In the genomic region with DNA sequence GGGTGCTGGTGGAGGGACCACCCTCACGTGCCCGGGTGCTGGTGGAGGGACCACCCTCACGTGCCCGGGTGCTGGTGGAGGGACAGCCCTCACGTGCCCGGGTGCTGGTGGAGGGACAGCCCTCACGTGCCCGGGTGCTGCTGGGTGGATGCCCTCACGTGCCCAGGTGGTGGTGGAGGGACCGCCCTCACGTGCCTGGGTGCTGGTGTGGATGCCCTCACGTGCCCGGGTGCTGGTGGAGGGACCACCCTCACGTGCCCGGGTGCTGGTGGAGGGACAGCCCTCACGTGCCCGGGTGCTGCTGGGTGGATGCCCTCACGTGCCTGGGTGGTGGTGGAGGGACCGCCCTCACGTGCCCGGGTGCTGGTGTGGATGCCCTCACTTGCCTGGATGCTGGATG, we compare ENCODE assay signal across 8 cellular contexts. TPM values are rescaled to one million over a fixed set of nuclear protein-coding genes. Genes with fewer than 3 reads are reported as not detected.
A peak's percentile ranks its signal among the peaks of the same experiment; 100 is the strongest.
DNase-seq lines count a peak whose midpoint lies in the region; ATAC-seq, FAIRE-seq and TF ChIP-seq lines count a peak whose summit lies in the region.
"Not testable (repeated sequence)": the region's sequence is repeated elsewhere in the genome, so short reads cannot be mapped to it uniquely, and the experiment has no call there.

No MANE protein-coding gene starts in this region.

- not testable (repeated sequence) for TF ChIP-seq RAD21 in GM12878 (IDR thresholded peaks at IDR 0.05; ENCODE audit: insufficient read depth, low read depth, low read length); K562 (CRISPR knock-in tag; conservative IDR thresholded peaks at IDR 0.05 in 1 of 2, IDR thresholded peaks at IDR 0.05 in 1 of 2); HepG2 (CRISPR knock-in tag; IDR thresholded peaks at IDR 0.05)

- CTCF ChIA-PET in GM12878 (lab: Yijun Ruan, JAX); K562 (lab: Yijun Ruan, JAX; ENCODE audit: low intra/inter-chr PET ratio); HepG2 (lab: Yijun Ruan, JAX; ENCODE audit: low intra/inter-chr PET ratio, low total read pairs): not testable (repeated sequence)

- H2AFZ ChIP-seq in GM12878 (ENCODE audit: control insufficient read depth, low read depth, low read length); K562 (ENCODE audit: low read depth, low read length); HepG2 (ENCODE audit: low read length); neuronal stem cell (ENCODE audit: low read length); trophoblast cell (ENCODE audit: insufficient read depth, low read length, poor library complexity): not testable (repeated sequence)

- not testable (repeated sequence) for H2BK12ac ChIP-seq in neuronal stem cell (ENCODE audit: low read length); trophoblast cell (ENCODE audit: low read length)

- not testable (repeated sequence) for TF ChIP-seq CTCF in GM12878 (IDR thresholded peaks at IDR 0.05 in 2 of 3, conservative IDR thresholded peaks at IDR 0.05 in 1 of 3; ENCODE audit: control insufficient read depth in 2 of 3, extremely low read depth in 1 of 3, insufficient read depth in 1 of 3, low read depth in 3 of 3, low read length in 3 of 3); K562 (IDR thresholded peaks at IDR 0.05 in 2 of 3, conservative IDR thresholded peaks at IDR 0.05 in 1 of 3; ENCODE audit: insufficient read depth in 2 of 3, low read depth in 1 of 3, low read length in 3 of 3); HepG2 (CRISPR knock-in tag; IDR thresholded peaks at IDR 0.05)

- intact Hi-C loops in GM12878 (cut with micrococcal nuclease; ENCODE audit: unreplicated experiment); K562 (cut with micrococcal nuclease); Right ventricle myocardium superior (cut with DNase I); HepG2 (cut with micrococcal nuclease; ENCODE audit: unreplicated experiment): not testable (repeated sequence)

- ATAC-seq in GM12878; K562; Right ventricle myocardium superior (ENCODE audit: poor library complexity); HepG2: not testable (repeated sequence)

- not testable (repeated sequence) for H3K4me2 ChIP-seq in GM12878 (ENCODE audit: control insufficient read depth, insufficient read depth); K562 (ENCODE audit: insufficient read depth, low read length); HepG2 (ENCODE audit: low read depth, low read length); neuronal stem cell (ENCODE audit: insufficient read depth, low read length, poor library complexity, severe bottlenecking); trophoblast cell (ENCODE audit: low read length)

- H3K4me1 ChIP-seq in GM12878 (ENCODE audit: control insufficient read depth, insufficient read depth, low read length); HepG2 (ENCODE audit: insufficient read depth, low read length); neuronal stem cell (ENCODE audit: control insufficient read depth in 2 of 2, insufficient read depth in 1 of 2, low read depth in 1 of 2, low read length in 2 of 2); trophoblast cell (ENCODE audit: control insufficient read depth in 1 of 2, insufficient read depth in 2 of 2, low read length in 2 of 2): not testable (repeated sequence)
- H3K4me1 ChIP-seq in K562 (replicated peaks in 1 of 2; ENCODE audit: control insufficient read depth in 2 of 2, insufficient read depth in 2 of 2, low read length in 2 of 2) = peaks cover 0 to 12% of the 10 kb centered on the region in 2 experiments; a peak in 1 of 5 replicates

- H3K9me1 ChIP-seq in K562 (ENCODE audit: control insufficient read depth, insufficient read depth, low read length) = not testable (repeated sequence)

- H3K9me3 ChIP-seq in KOPT-K1 (ENCODE audit: insufficient read depth, low read length, poor library complexity, severe bottlenecking); GM12878 (replicated peaks; ENCODE audit: control insufficient read depth, insufficient read depth, low read length); K562 (replicated peaks; ENCODE audit: control insufficient read depth, insufficient read depth, low read depth, low read length); HepG2 (ENCODE audit: low read length); neuronal stem cell (replicated peaks in 1 of 2; ENCODE audit: control insufficient read depth in 2 of 2, insufficient read depth in 1 of 2, low read depth in 1 of 2, low read length in 2 of 2); trophoblast cell (ENCODE audit: insufficient read depth, low read depth, low read length): not testable (repeated sequence)

- not testable (repeated sequence) for BruUV-seq in GM12878 (replicated peaks; lab: Mats Ljungman, UMichigan); K562 (replicated peaks; lab: Mats Ljungman, UMichigan); HepG2 (replicated peaks; lab: Mats Ljungman, UMichigan)

- H3K36me3 ChIP-seq in KOPT-K1 (ENCODE audit: insufficient read depth, low read length) (peaks cover 98% of the 10 kb centered on the region), GM12878 (ENCODE audit: control insufficient read depth in 2 of 2, insufficient read depth in 2 of 2, low read length in 1 of 2) (peaks cover 19 to 31% of the 10 kb centered on the region in 2 experiments), K562 (ENCODE audit: control insufficient read depth, insufficient read depth, low read length) (peaks cover 70% of the 10 kb centered on the region), HepG2 (replicated peaks in 1 of 2; ENCODE audit: control insufficient read depth in 1 of 2, insufficient read depth in 2 of 2, low read length in 2 of 2) (peaks cover 15 to 51% of the 10 kb centered on the region in 2 experiments), neuronal stem cell (replicated peaks in 1 of 2; ENCODE audit: control insufficient read depth in 2 of 2, insufficient read depth in 2 of 2, low read length in 2 of 2) (peaks cover 43 to 83% of the 10 kb centered on the region in 2 donors), trophoblast cell (ENCODE audit: control insufficient read depth in 1 of 2, insufficient read depth in 2 of 2, low read length in 2 of 2) (peaks cover 75 to 81% of the 10 kb centered on the region in 2 experiments)

- not testable (repeated sequence) for H4K91ac ChIP-seq in neuronal stem cell (ENCODE audit: low read depth, low read length, poor library complexity); trophoblast cell (ENCODE audit: low read depth, low read length)

- not testable (repeated sequence) for H2BK15ac ChIP-seq in neuronal stem cell (ENCODE audit: low read length)

- WGBS in GM12878 (ENCODE audit: insufficient coverage, insufficient replicate concordance, low lambda C conversion rate, missing lambda C conversion rate) = 99% methylated on average over 19 of the region's 21 CpGs
- 96% methylated on average over 20 of the region's 21 CpGs for WGBS in K562 (ENCODE audit: insufficient coverage, low coverage, missing lambda C conversion rate)
- WGBS in HepG2 (ENCODE audit: low lambda C conversion rate) = 94% methylated on average over 3 of the region's 21 CpGs
- no CpG with 5 or more reads among the region's 21 CpGs for WGBS in neuronal stem cell (ENCODE audit: extremely low coverage in 2 of 2, insufficient read length in 2 of 2, insufficient replicate concordance in 1 of 2), 2 donors
- no CpG with 5 or more reads among the region's 21 CpGs for WGBS in trophoblast cell (ENCODE audit: extremely low coverage, insufficient coverage, insufficient read length)

- H4K8ac ChIP-seq in neuronal stem cell (ENCODE audit: low read depth, low read length); trophoblast cell (ENCODE audit: low read depth, low read length): not testable (repeated sequence)

- not testable (repeated sequence) for H2BK120ac ChIP-seq in neuronal stem cell (ENCODE audit: low read depth, low read length); trophoblast cell (ENCODE audit: insufficient read depth, low read length, poor library complexity)

- not testable (repeated sequence) for TF ChIP-seq EP300 in GM12878 (IDR thresholded peaks at IDR 0.05; ENCODE audit: borderline replicate concordance in 1 of 2, control insufficient read depth in 1 of 2, low read depth in 2 of 2, low read length in 2 of 2); K562 (IDR thresholded peaks at IDR 0.05; ENCODE audit: low read length); HepG2 (IDR thresholded peaks at IDR 0.05; ENCODE audit: low read depth in 2 of 2, low read length in 2 of 2); HepG2 (CRISPR knock-in tag; IDR thresholded peaks at IDR 0.05; ENCODE audit: borderline replicate concordance)

- in situ Hi-C loops in GM12878 (cut with MboI); K562 (cut with MboI); HepG2 (cut with HindIII; ENCODE audit: extremely low pct_ligation_motif_present, low pct_unique_long_range_greater_than_20kb): not testable (repeated sequence)

- H4K20me1 ChIP-seq in GM12878 (ENCODE audit: control insufficient read depth, insufficient read depth); K562 (replicated peaks; ENCODE audit: control insufficient read depth, insufficient read depth, low read length); HepG2 (ENCODE audit: insufficient read depth, low read length): not testable (repeated sequence)

- RAD21 ChIA-PET in GM12878 (lab: Charles Lee; ENCODE audit: unreplicated experiment) = not testable (repeated sequence)

- H3K79me2 ChIP-seq in GM12878 (ENCODE audit: control insufficient read depth, insufficient read depth, low read length); K562 (ENCODE audit: control insufficient read depth, insufficient read depth, low read length); HepG2 (ENCODE audit: insufficient read depth, low read length); trophoblast cell (ENCODE audit: control insufficient read depth, insufficient read depth, low read length, poor library complexity): not testable (repeated sequence)

- H3K23ac ChIP-seq in neuronal stem cell (ENCODE audit: low read depth, low read length, poor library complexity) = peak overlapping the region; percentile 55
- not testable (repeated sequence) for H3K23ac ChIP-seq in trophoblast cell (ENCODE audit: low read length)

- not testable (repeated sequence) for H3K9ac ChIP-seq in GM12878 (ENCODE audit: control insufficient read depth, insufficient read depth, low read length); K562 (ENCODE audit: insufficient read depth in 1 of 2, low read depth in 2 of 2, low read length in 2 of 2); HepG2 (ENCODE audit: insufficient read depth, low read depth, low read length); neuronal stem cell (ENCODE audit: low read depth, low read length, poor library complexity); trophoblast cell (ENCODE audit: low read length)

- H3K4ac ChIP-seq in neuronal stem cell (ENCODE audit: low read length); trophoblast cell (ENCODE audit: low read depth, low read length): not testable (repeated sequence)

- SMC1A ChIA-PET in GM12878 (lab: Charles Lee; ENCODE audit: uncharacterized antibody, unreplicated experiment) = not testable (repeated sequence)

- H2BK5ac ChIP-seq in neuronal stem cell (ENCODE audit: low read length); trophoblast cell (ENCODE audit: low read depth, low read length, poor library complexity): not testable (repeated sequence)

- FAIRE-seq in HTR-8/SVneo (lab: Jason Lieb, UNC) = peak; percentile 20
- not testable (repeated sequence) for FAIRE-seq in GM12878 (lab: Jason Lieb, UNC); K562 (lab: Jason Lieb, UNC); HepG2 (lab: Jason Lieb, UNC)

- H2AK5ac ChIP-seq in neuronal stem cell (ENCODE audit: low read depth, low read length); trophoblast cell (ENCODE audit: low read length): not testable (repeated sequence)

- H3K4me3 ChIP-seq in GM12878; K562; HepG2 (replicated peaks in 1 of 3; ENCODE audit: insufficient read depth in 1 of 3, low read depth in 2 of 3, low read length in 3 of 3); neuronal stem cell (ENCODE audit: low read length in 2 of 2): not testable (repeated sequence)
- H3K4me3 ChIP-seq in trophoblast cell (ENCODE audit: low read depth, low read length) = peak overlapping the region; percentile 9

- H3K14ac ChIP-seq in neuronal stem cell (ENCODE audit: low read length); trophoblast cell (ENCODE audit: low read length): not testable (repeated sequence)

- not testable (repeated sequence) for H3K27me3 ChIP-seq in GM12878 (replicated peaks in 1 of 2; ENCODE audit: control insufficient read depth in 2 of 2, insufficient read depth in 2 of 2, low read length in 1 of 2); K562 (ENCODE audit: control insufficient read depth in 2 of 2, insufficient read depth in 2 of 2, low read length in 2 of 2); HepG2 (ENCODE audit: control insufficient read depth in 1 of 2, insufficient read depth in 2 of 2, low read length in 2 of 2); neuronal stem cell (ENCODE audit: control insufficient read depth in 3 of 3, insufficient read depth in 3 of 3, low read depth in 1 of 3, low read length in 3 of 3); trophoblast cell (ENCODE audit: insufficient read depth, low read length)

- H3K27ac ChIP-seq in KOPT-K1 (ENCODE audit: low read depth, low read length, poor library complexity, severe bottlenecking) = peak overlapping the region; percentile 61
- not testable (repeated sequence) for H3K27ac ChIP-seq in GM12878 (ENCODE audit: control insufficient read depth, insufficient read depth); K562 (ENCODE audit: extremely low read depth, low read depth, low read length); HepG2 (ENCODE audit: extremely low read length, insufficient read depth, low read length); neuronal stem cell (replicated peaks; ENCODE audit: low read length); trophoblast cell (ENCODE audit: low read depth, low read length)

- H4K12ac ChIP-seq in trophoblast cell (ENCODE audit: low read depth, low read length) = not testable (repeated sequence)

- POLR2A ChIA-PET in GM12878 (lab: Charles Lee); K562 (lab: Yijun Ruan, JAX); HepG2 (lab: Yijun Ruan, JAX): not testable (repeated sequence)

- not testable (repeated sequence) for DNase-seq in HTR-8/SVneo (ENCODE audit: insufficient read length, low spot score); GM12878 (ENCODE audit: low read depth, low spot score); K562 (ENCODE audit: extremely low read depth in 1 of 4, low spot score in 3 of 4); HepG2 (ENCODE audit: low spot score); neuronal stem cell (ENCODE audit: low spot score); trophoblast cell
- DNase-seq in Right ventricle myocardium superior = peak; percentile 8

- not testable (repeated sequence) for H3K18ac ChIP-seq in neuronal stem cell (ENCODE audit: low read length); trophoblast cell (ENCODE audit: low read length)

- peak; percentile 56 for TF ChIP-seq POLR2A in GM12878 (IDR thresholded peaks at IDR 0.05; ENCODE audit: low read depth, low read length)
- TF ChIP-seq POLR2A in K562 (conservative IDR thresholded peaks at IDR 0.05); HepG2 (IDR thresholded peaks at IDR 0.05; ENCODE audit: insufficient read depth in 1 of 2, low read depth in 2 of 2, low read length in 2 of 2): not testable (repeated sequence)

- H3K79me1 ChIP-seq in neuronal stem cell (ENCODE audit: low read depth, low read length); trophoblast cell (ENCODE audit: low read length): not testable (repeated sequence)

RNA-seq across cellular contexts. Expression of a gene that starts 28.4 kb away (rescaled TPM):
- total RNA-seq in GM12878 (2013; cell fraction: nucleolus; rRNA removed) = 90.2 and 116 TPM in 2 replicates
- total RNA-seq in GM12878 (2014; rRNA removed) = 30.5 and 33.2 TPM in 2 replicates
- total RNA-seq in GM12878 (2014; rRNA removed; fragmentation: Illumina TruSeq; extraction: Trizol) = 17.4 and 18.6 TPM in 2 replicates
- 36.3 and 42.7 TPM in 2 replicates for total RNA-seq in GM12878 (2021)
- 8.9 TPM for polyA plus RNA-seq in GM12878 (2011; ENCODE audit: low read depth)
- 5.7 and 9.7 TPM in 2 replicates for polyA plus RNA-seq in GM12878 (2011; rRNA removed)
- 13.4 and 15.2 TPM in 2 replicates for polyA plus RNA-seq in GM12878 (2011; cell fraction: cytosol; rRNA removed)
- polyA plus RNA-seq in GM12878 (2011; cell fraction: nucleus; rRNA removed) = 19.3 and 29.6 TPM in 2 replicates
- 18.0 and 18.3 TPM in 2 replicates for polyA plus RNA-seq in GM12878 (2012)
- polyA plus RNA-seq in GM12878 (2014; fragmentation: Illumina TruSeq; extraction: Trizol) = 4.6 and 8.3 TPM in 2 replicates
- 1 to 10 TPM; 2.0 to 3.7 TPM for polyA plus RNA-seq in GM12878 (2014; fragmentation: Nextera tagmentation; extraction: Ambion mirVana)
- polyA plus RNA-seq in GM12878 (2014; rRNA removed) = 16.0 and 21.5 TPM in 2 replicates
- 10 to 100 TPM; 14.4 to 16.8 TPM for polyA plus RNA-seq in GM12878 (2016; fragmentation: Nextera tagmentation; extraction: Ambion mirVana)
- 16.6 and 31.5 TPM in 2 replicates for polyA minus RNA-seq in GM12878 (2011; rRNA and poly(A)+ RNA removed)
- 17.8 and 21.1 TPM in 2 replicates for polyA minus RNA-seq in GM12878 (2011; cell fraction: cytosol; rRNA and poly(A)+ RNA removed)
- 10.0 and 30.3 TPM in 2 replicates for polyA minus RNA-seq in GM12878 (2011; cell fraction: nucleus; rRNA and poly(A)+ RNA removed)
- 144 and 257 TPM in 2 replicates for total RNA-seq in K562 (2011; cell fraction: chromatin; rRNA removed; ENCODE audit: low replicate concordance)
- total RNA-seq in K562 (2011; cell fraction: nucleolus; rRNA removed) = 92.6 and 108 TPM in 2 replicates
- total RNA-seq in K562 (2011; cell fraction: nucleoplasm; rRNA removed) = 87.7 and 106 TPM in 2 replicates
- total RNA-seq in K562 (2014; rRNA removed) = 36.1 and 38.7 TPM in 2 replicates
- total RNA-seq in K562 (2014; rRNA removed; fragmentation: Illumina TruSeq; extraction: Trizol) = 17.0 and 19.0 TPM in 2 replicates
- total RNA-seq in K562 (2015; rRNA removed; fragmentation: Illumina TruSeq; extraction: Trizol) = 21.2 and 22.8 TPM in 2 replicates
- total RNA-seq in K562 (2021) = 41.7 and 48.1 TPM in 2 replicates
- polyA plus RNA-seq in K562 (2011; rRNA removed) = 15.0 and 20.2 TPM in 2 replicates
- 21.4 and 25.3 TPM in 2 replicates for polyA plus RNA-seq in K562 (2011; cell fraction: cytosol; rRNA removed)
- 38.5 and 43.6 TPM in 2 replicates for polyA plus RNA-seq in K562 (2011; cell fraction: nucleus; rRNA removed)
- polyA plus RNA-seq in K562 (2012) = 12.5 and 13.1 TPM in 2 replicates
- 9.0 and 11.8 TPM in 2 replicates for polyA plus RNA-seq in K562 (2014; fragmentation: Illumina TruSeq; extraction: Trizol)
- polyA plus RNA-seq in K562 (2014; fragmentation: Nextera tagmentation; extraction: Ambion mirVana) = 1 to 10 TPM; 1.9 to 2.9 TPM
- 18.4 and 18.6 TPM in 2 replicates for polyA plus RNA-seq in K562 (2014; rRNA removed)
- 26.2 and 28.2 TPM in 2 replicates for polyA minus RNA-seq in K562 (2011; rRNA and poly(A)+ RNA removed)
- polyA minus RNA-seq in K562 (2011; cell fraction: cytosol; rRNA and poly(A)+ RNA removed) = 43.5 and 57.6 TPM in 2 replicates
- 18.7 and 48.9 TPM in 2 replicates for polyA minus RNA-seq in K562 (2011; cell fraction: nucleus; rRNA and poly(A)+ RNA removed)
- total RNA-seq in Right ventricle myocardium superior = 24.8 TPM
- total RNA-seq in HepG2 (2016; rRNA removed; fragmentation: Illumina TruSeq; extraction: Trizol) = 36.0 and 43.0 TPM in 2 replicates
- 15.6 and 17.8 TPM in 2 replicates for total RNA-seq in HepG2 (2016; cell fraction: cytosol; rRNA removed; fragmentation: Illumina TruSeq; extraction: Trizol; ENCODE audit: low read depth)
- total RNA-seq in HepG2 (2016; cell fraction: insoluble cytoplasmic fraction; rRNA removed; fragmentation: Illumina TruSeq; extraction: Trizol) = 31.7 and 41.8 TPM in 2 replicates
- total RNA-seq in HepG2 (2016; cell fraction: membrane; rRNA removed; fragmentation: Illumina TruSeq; extraction: Trizol) = 26.6 and 27.1 TPM in 2 replicates
- 40.4 and 48.3 TPM in 2 replicates for total RNA-seq in HepG2 (2016; cell fraction: nucleus; rRNA removed; fragmentation: Illumina TruSeq; extraction: Trizol)
- polyA plus RNA-seq in HepG2 (2011; rRNA removed) = 22.0 and 22.7 TPM in 2 replicates
- 17.7 and 27.7 TPM in 2 replicates for polyA plus RNA-seq in HepG2 (2011; cell fraction: cytosol; rRNA removed)
- 63.9 and 77.3 TPM in 2 replicates for polyA plus RNA-seq in HepG2 (2011; cell fraction: nucleus; rRNA removed)
- polyA plus RNA-seq in HepG2 (2012) = 10.9 and 13.5 TPM in 2 replicates
- polyA plus RNA-seq in HepG2 (2016; cell fraction: cytosol; fragmentation: Illumina TruSeq; extraction: Trizol; ENCODE audit: low read depth) = 9.3 and 9.4 TPM in 2 replicates
- polyA plus RNA-seq in HepG2 (2016; cell fraction: insoluble cytoplasmic fraction; fragmentation: Illumina TruSeq; extraction: Trizol; ENCODE audit: low read depth) = 14.3 and 16.9 TPM in 2 replicates
- polyA plus RNA-seq in HepG2 (2016; cell fraction: membrane; fragmentation: Illumina TruSeq; extraction: Trizol; ENCODE audit: low read depth) = 9.7 and 12.3 TPM in 2 replicates
- 48.3 and 55.7 TPM in 2 replicates for polyA plus RNA-seq in HepG2 (2016; cell fraction: nucleus; fragmentation: Illumina TruSeq; extraction: Trizol; ENCODE audit: insufficient read depth, low read depth)
- 38.7 and 87.6 TPM in 2 replicates for polyA minus RNA-seq in HepG2 (2011; rRNA and poly(A)+ RNA removed; ENCODE audit: low replicate concordance)
- 27.6 and 33.4 TPM in 2 replicates for polyA minus RNA-seq in HepG2 (2011; cell fraction: cytosol; rRNA and poly(A)+ RNA removed)
- 40.3 and 67.0 TPM in 2 replicates for polyA minus RNA-seq in HepG2 (2011; cell fraction: nucleus; rRNA and poly(A)+ RNA removed)
- 6.8 TPM for polyA plus RNA-seq in neuronal stem cell (2013, experiment 1 of 2)
- 7.2 TPM for polyA plus RNA-seq in neuronal stem cell (2013, experiment 2 of 2)
- 24.5 and 26.4 TPM in 2 replicates for polyA plus RNA-seq in trophoblast cell (2013)

RNA-seq across cellular contexts. Expression of a gene that starts 30.4 kb away (rescaled TPM):
- total RNA-seq in GM12878 (2013; cell fraction: nucleolus; rRNA removed) = 140 and 141 TPM in 2 replicates
- total RNA-seq in GM12878 (2014; rRNA removed) = 33.6 and 42.0 TPM in 2 replicates
- 26.3 and 28.8 TPM in 2 replicates for total RNA-seq in GM12878 (2014; rRNA removed; fragmentation: Illumina TruSeq; extraction: Trizol)
- 40.9 and 43.4 TPM in 2 replicates for total RNA-seq in GM12878 (2021)
- 21.5 TPM for polyA plus RNA-seq in GM12878 (2011; ENCODE audit: low read depth)
- polyA plus RNA-seq in GM12878 (2011; rRNA removed) = 49.4 and 50.1 TPM in 2 replicates
- polyA plus RNA-seq in GM12878 (2011; cell fraction: cytosol; rRNA removed) = 51.2 and 54.2 TPM in 2 replicates
- 101 and 133 TPM in 2 replicates for polyA plus RNA-seq in GM12878 (2011; cell fraction: nucleus; rRNA removed)
- 25.6 and 31.4 TPM in 2 replicates for polyA plus RNA-seq in GM12878 (2012)
- 30.8 and 40.0 TPM in 2 replicates for polyA plus RNA-seq in GM12878 (2014; fragmentation: Illumina TruSeq; extraction: Trizol)
- 1 to 10 TPM; 1.1 to 2.1 TPM for polyA plus RNA-seq in GM12878 (2014; fragmentation: Nextera tagmentation; extraction: Ambion mirVana)
- 45.1 and 47.3 TPM in 2 replicates for polyA plus RNA-seq in GM12878 (2014; rRNA removed)
- 10 to 100 TPM; 21.1 to 23.7 TPM for polyA plus RNA-seq in GM12878 (2016; fragmentation: Nextera tagmentation; extraction: Ambion mirVana)
- 68.3 and 97.3 TPM in 2 replicates for polyA minus RNA-seq in GM12878 (2011; rRNA and poly(A)+ RNA removed)
- 19.2 and 20.4 TPM in 2 replicates for polyA minus RNA-seq in GM12878 (2011; cell fraction: cytosol; rRNA and poly(A)+ RNA removed)
- polyA minus RNA-seq in GM12878 (2011; cell fraction: nucleus; rRNA and poly(A)+ RNA removed) = 27.9 and 59.0 TPM in 2 replicates
- 247 and 420 TPM in 2 replicates for total RNA-seq in K562 (2011; cell fraction: chromatin; rRNA removed; ENCODE audit: low replicate concordance)
- total RNA-seq in K562 (2011; cell fraction: nucleolus; rRNA removed) = 153 and 159 TPM in 2 replicates
- total RNA-seq in K562 (2011; cell fraction: nucleoplasm; rRNA removed) = 192 and 220 TPM in 2 replicates
- 18.2 and 19.3 TPM in 2 replicates for total RNA-seq in K562 (2014; rRNA removed)
- total RNA-seq in K562 (2014; rRNA removed; fragmentation: Illumina TruSeq; extraction: Trizol) = 14.1 and 14.2 TPM in 2 replicates
- total RNA-seq in K562 (2015; rRNA removed; fragmentation: Illumina TruSeq; extraction: Trizol) = 12.7 and 15.5 TPM in 2 replicates
- total RNA-seq in K562 (2021) = 26.1 and 26.8 TPM in 2 replicates
- polyA plus RNA-seq in K562 (2011; rRNA removed) = 32.5 and 33.9 TPM in 2 replicates
- polyA plus RNA-seq in K562 (2011; cell fraction: cytosol; rRNA removed) = 31.7 and 36.8 TPM in 2 replicates
- polyA plus RNA-seq in K562 (2011; cell fraction: nucleus; rRNA removed) = 72.8 and 92.7 TPM in 2 replicates
- polyA plus RNA-seq in K562 (2012) = 15.8 and 25.4 TPM in 2 replicates
- 18.6 and 21.2 TPM in 2 replicates for polyA plus RNA-seq in K562 (2014; fragmentation: Illumina TruSeq; extraction: Trizol)
- polyA plus RNA-seq in K562 (2014; fragmentation: Nextera tagmentation; extraction: Ambion mirVana) = under 1 TPM; 0.61 to 0.84 TPM
- 23.6 and 25.8 TPM in 2 replicates for polyA plus RNA-seq in K562 (2014; rRNA removed)
- 34.2 and 40.4 TPM in 2 replicates for polyA minus RNA-seq in K562 (2011; rRNA and poly(A)+ RNA removed)
- polyA minus RNA-seq in K562 (2011; cell fraction: cytosol; rRNA and poly(A)+ RNA removed) = 18.1 and 22.3 TPM in 2 replicates
- 23.3 and 27.7 TPM in 2 replicates for polyA minus RNA-seq in K562 (2011; cell fraction: nucleus; rRNA and poly(A)+ RNA removed)
- total RNA-seq in Right ventricle myocardium superior = 10.5 TPM
- total RNA-seq in HepG2 (2016; rRNA removed; fragmentation: Illumina TruSeq; extraction: Trizol) = 21.0 and 21.4 TPM in 2 replicates
- 8.1 and 8.3 TPM in 2 replicates for total RNA-seq in HepG2 (2016; cell fraction: cytosol; rRNA removed; fragmentation: Illumina TruSeq; extraction: Trizol; ENCODE audit: low read depth)
- total RNA-seq in HepG2 (2016; cell fraction: insoluble cytoplasmic fraction; rRNA removed; fragmentation: Illumina TruSeq; extraction: Trizol) = 14.1 and 22.8 TPM in 2 replicates
- 15.0 and 16.2 TPM in 2 replicates for total RNA-seq in HepG2 (2016; cell fraction: membrane; rRNA removed; fragmentation: Illumina TruSeq; extraction: Trizol)
- 18.6 and 23.1 TPM in 2 replicates for total RNA-seq in HepG2 (2016; cell fraction: nucleus; rRNA removed; fragmentation: Illumina TruSeq; extraction: Trizol)
- 21.1 and 21.5 TPM in 2 replicates for polyA plus RNA-seq in HepG2 (2011; rRNA removed)
- 14.8 and 16.4 TPM in 2 replicates for polyA plus RNA-seq in HepG2 (2011; cell fraction: cytosol; rRNA removed)
- polyA plus RNA-seq in HepG2 (2011; cell fraction: nucleus; rRNA removed) = 42.9 and 51.1 TPM in 2 replicates
- polyA plus RNA-seq in HepG2 (2012) = 9.6 and 11.9 TPM in 2 replicates
- 5.4 and 5.7 TPM in 2 replicates for polyA plus RNA-seq in HepG2 (2016; cell fraction: cytosol; fragmentation: Illumina TruSeq; extraction: Trizol; ENCODE audit: low read depth)
- 13.8 and 18.2 TPM in 2 replicates for polyA plus RNA-seq in HepG2 (2016; cell fraction: insoluble cytoplasmic fraction; fragmentation: Illumina TruSeq; extraction: Trizol; ENCODE audit: low read depth)
- polyA plus RNA-seq in HepG2 (2016; cell fraction: membrane; fragmentation: Illumina TruSeq; extraction: Trizol; ENCODE audit: low read depth) = 10.2 and 10.9 TPM in 2 replicates
- 52.9 and 56.1 TPM in 2 replicates for polyA plus RNA-seq in HepG2 (2016; cell fraction: nucleus; fragmentation: Illumina TruSeq; extraction: Trizol; ENCODE audit: insufficient read depth, low read depth)
- 0.14 and 58.0 TPM in 2 replicates for polyA minus RNA-seq in HepG2 (2011; rRNA and poly(A)+ RNA removed; ENCODE audit: low replicate concordance)
- polyA minus RNA-seq in HepG2 (2011; cell fraction: cytosol; rRNA and poly(A)+ RNA removed) = 10.1 and 13.7 TPM in 2 replicates
- polyA minus RNA-seq in HepG2 (2011; cell fraction: nucleus; rRNA and poly(A)+ RNA removed) = 30.5 and 38.4 TPM in 2 replicates
- polyA plus RNA-seq in neuronal stem cell (2013, experiment 1 of 2) = 18.4 TPM
- 18.0 TPM for polyA plus RNA-seq in neuronal stem cell (2013, experiment 2 of 2)
- polyA plus RNA-seq in trophoblast cell (2013) = 35.2 and 35.8 TPM in 2 replicates
